21 cellular contexts compared by ENCODE assay signal in the genomic region with DNA sequence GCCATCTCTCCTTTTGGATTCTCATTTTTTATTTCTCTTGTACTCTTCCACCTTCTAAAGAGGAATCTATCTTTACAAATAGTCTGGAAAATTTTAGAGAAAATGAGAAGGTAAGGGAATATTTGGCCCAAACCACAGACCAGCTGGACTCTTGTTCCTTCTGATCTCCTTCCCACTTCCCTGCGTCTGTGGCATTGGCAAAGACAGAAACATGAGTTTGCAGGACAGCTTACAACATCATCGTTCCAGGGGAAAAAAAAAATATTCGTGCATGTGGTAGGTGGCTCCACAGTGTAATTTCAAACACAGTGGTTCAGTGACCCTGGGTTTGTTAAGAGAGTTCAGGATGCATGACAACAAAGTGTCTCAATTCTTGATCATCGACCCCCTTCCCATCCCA.
"Had no signal": no experiment of that assay in that cellular context is flagged by ENCODE, and none has a peak within 500 bp of the region (broad histone marks: within the 10 kb centered on the region; RNA-seq: fewer than 3 reads in every experiment).

No MANE protein-coding gene starts in this region.

- DNase-seq: dorsolateral prefrontal cortex; effector CD4-positive, alpha-beta T cell; head of caudate nucleus; kidney; left cardiac atrium; left lung; mesendoderm; midbrain; naive thymus-derived CD4-positive, alpha-beta T cell; occipital lobe; ovary; retina; right lobe of liver; small intestine; stimulated activated CD4-positive, alpha-beta T cell treated with anti-CD3 and anti-CD28 coated beads, Interleukin-15, amount 100 ng/mL, for 24 hours; stimulated activated CD4-positive, alpha-beta T cell treated with anti-CD3 and anti-CD28 coated beads, Interleukin-2, amount 100 ng/mL, for 48 hours; stimulated activated naive B cell treated with anti-CD40 and anti-IgM and Interleukin-4, amounts not matched to agents 10 μg/mL and 1 μg/mL and 100 μg/mL, for 72 hours; upper lobe of left lung had no signal

- H3K9me3 ChIP-seq: left lung, ovary, right lobe of liver, thoracic aorta, tibial nerve, upper lobe of left lung, vagina had no signal

- H3K27me3 ChIP-seq: dorsolateral prefrontal cortex, left lung, ovary, right lobe of liver, tibial nerve, upper lobe of left lung, vagina had no signal

- ATAC-seq: left cardiac atrium; left lung; naive thymus-derived CD4-positive, alpha-beta T cell; right lobe of liver; stimulated activated naive B cell treated with anti-CD40 and anti-IgM and Interleukin-4, amounts not matched to agents 10 μg/mL and 1 μg/mL and 100 μg/mL, for 72 hours had no signal

- H3K4me1 ChIP-seq: left lung, right lobe of liver, tibial nerve, upper lobe of left lung, vagina had no signal

- H3K27ac ChIP-seq: dorsolateral prefrontal cortex, left lung, ovary, right lobe of liver, thoracic aorta, tibial nerve, upper lobe of left lung, vagina had no signal

- H3K36me3 ChIP-seq: left lung, ovary, right lobe of liver, thoracic aorta, tibial nerve, upper lobe of left lung, vagina had no signal

- H3K4me3 ChIP-seq: dorsolateral prefrontal cortex, left lung, ovary, right lobe of liver, thoracic aorta, tibial nerve, upper lobe of left lung, vagina had no signal
